Comparison of ENCODE assay signal across 22 cellular contexts in the genomic region with DNA sequence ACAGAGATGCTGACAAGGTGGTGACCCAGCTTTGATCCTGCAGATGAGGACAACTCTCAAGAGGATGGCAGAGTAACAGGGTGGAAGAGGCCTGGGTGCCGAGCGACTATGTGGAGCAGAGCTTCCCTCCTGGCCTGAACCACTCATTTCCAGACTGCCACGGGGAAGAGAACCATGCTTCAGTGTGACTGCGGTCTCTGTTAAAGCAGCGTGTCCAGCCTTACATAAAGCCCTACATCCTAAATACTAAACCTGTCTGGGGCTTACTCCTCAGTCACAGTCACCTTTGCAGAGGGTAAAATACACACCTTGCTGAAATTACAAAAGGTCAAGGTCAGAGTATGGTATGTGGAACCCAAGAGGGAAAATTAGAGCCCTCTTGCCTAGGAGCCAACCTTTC.
A peak's percentile ranks its signal among the peaks of the same experiment; 100 is the strongest.
DNase-seq lines count a peak whose midpoint lies in the region; FAIRE-seq and TF ChIP-seq lines count a peak whose summit lies in the region.
"Had no signal": no experiment of that assay in that cellular context is flagged by ENCODE, and none has a peak within 500 bp of the region (broad histone marks: within the 10 kb centered on the region; RNA-seq: fewer than 3 reads in every experiment).

No MANE protein-coding gene starts in this region.

- H3K4me1 ChIP-seq in H1 (replicated peaks in 1 of 4; ENCODE audit: control insufficient read depth in 3 of 4, insufficient read depth in 4 of 4, low read length in 3 of 4) (peaks cover 0 to 9% (median 3%) of the 10 kb centered on the region in 4 experiments; a peak in 3 of 7 replicates), neuronal stem cell (ENCODE audit: control insufficient read depth in 2 of 2, insufficient read depth in 1 of 2, low read depth in 1 of 2, low read length in 2 of 2) (peaks cover 15 to 16% of the 10 kb centered on the region in 2 donors)
- H3K4me1 ChIP-seq: A549; BLaER1 treated with 17β-estradiol and CSF1 and Interleukin-3, amounts not matched to agents 10 nM and 100 nM; Caco-2 had no signal

- POLR2A ChIA-PET in activated CD4-positive, alpha-beta T cell treated with anti-CD3 and anti-CD28 coated beads, Interleukin-2, amount 10 ng/mL, durations not matched to agents 7 days and 5 days (lab: Charles Lee) = no interaction called here
- POLR2A ChIA-PET in H1 (lab: Charles Lee; ENCODE audit: partially characterized antibody) = interaction anchor here (0.6 kb wide), 1 partner anchor 237 kb away, joined by 3 read pairs; no protein-coding TSS in a partner anchor

- no peak overlapping the region for H3K23ac ChIP-seq in H1 (ENCODE audit: insufficient read length)
- no peak overlapping the region for H3K23ac ChIP-seq in neuronal stem cell (ENCODE audit: low read depth, low read length, poor library complexity)

- peaks cover 9% of the 10 kb centered on the region for H3K4me1 Mint-ChIP-seq in activated CD4-positive, alpha-beta T cell treated with anti-CD3 and anti-CD28 coated beads, Interleukin-2, amount 10 ng/mL, durations not matched to agents 7 days and 5 days
- H3K4me1 Mint-ChIP-seq: B cell had no signal

- H3K4ac ChIP-seq in H1 (replicated peaks; ENCODE audit: insufficient read length, low read depth, low read length) (no peak overlapping the region), neuronal stem cell (ENCODE audit: low read length) (no peak overlapping the region)

- peaks cover 2% of the 10 kb centered on the region; the same call in 1 of the 2 replicates for H3K23me2 ChIP-seq in H1 (ENCODE audit: low read depth, low read length)

- no peak for DNase-seq in activated CD4-positive, alpha-beta T cell treated with anti-CD3 and anti-CD28 coated beads, Interleukin-2, amount 10 ng/mL, durations not matched to agents 7 days and 5 days
- no peak for DNase-seq in activated CD4-positive, alpha-beta T cell treated with anti-CD3 and anti-CD28 coated beads, Interleukin-2, amount 50 U/mL, for 4 hours
- no peak for DNase-seq in H1 (ENCODE audit: low read depth in 1 of 2, low spot score in 2 of 2)
- no peak for DNase-seq in neuronal stem cell (ENCODE audit: low spot score)
- no peak for DNase-seq in SHP77 (lab: John Stamatoyannopoulos, UW)
- no peak for DNase-seq in stimulated activated CD4-positive, alpha-beta T cell treated with anti-CD3 and anti-CD28 coated beads, Interleukin-2, amount 100 ng/mL, for 48 hours
- DNase-seq in lower leg skin (ENCODE audit: low spot score in 2 of 2) = no peak
- DNase-seq: AML-193; Caco-2; Calu3; CD4-positive, alpha-beta T cell; CD8-positive, alpha-beta T cell; DMS79 treated with DMSO at 0.1 percent for 48 hours; GF-D8 had no signal

- H3K79me2 ChIP-seq in H1 (ENCODE audit: control insufficient read depth in 1 of 2, insufficient read depth in 2 of 2, low read length in 2 of 2) = no peaks in the 10 kb centered on the region

- H3K27me3 Mint-ChIP-seq in activated CD4-positive, alpha-beta T cell treated with anti-CD3 and anti-CD28 coated beads, Interleukin-2, amount 10 ng/mL, durations not matched to agents 7 days and 5 days = no peaks in the 10 kb centered on the region
- H3K27me3 Mint-ChIP-seq: CD4-positive, alpha-beta T cell had no signal

- no peaks in the 10 kb centered on the region for H3K36me3 ChIP-seq in H1 (ENCODE audit: control insufficient read depth in 2 of 4, insufficient read depth in 4 of 4, low read length in 3 of 4)
- H3K36me3 ChIP-seq in neuronal stem cell (replicated peaks in 1 of 2; ENCODE audit: control insufficient read depth in 2 of 2, insufficient read depth in 2 of 2, low read length in 2 of 2) = no peaks in the 10 kb centered on the region
- H3K36me3 ChIP-seq: BLaER1 treated with 17β-estradiol and CSF1 and Interleukin-3, amounts not matched to agents 10 nM and 100 nM had no signal

- H3K4me2 ChIP-seq in H1 (ENCODE audit: insufficient read depth in 1 of 2, low read depth in 2 of 2, low read length in 2 of 2) = no peak overlapping the region
- no peak overlapping the region for H3K4me2 ChIP-seq in neuronal stem cell (ENCODE audit: insufficient read depth, low read length, poor library complexity, severe bottlenecking)
- H3K4me2 ChIP-seq: A549; BLaER1 treated with 17β-estradiol and CSF1 and Interleukin-3, amounts not matched to agents 10 nM and 100 nM had no signal

- H3K79me1 ChIP-seq in H1 (ENCODE audit: low read depth, low read length) = no peaks in the 10 kb centered on the region
- no peaks in the 10 kb centered on the region for H3K79me1 ChIP-seq in neuronal stem cell (ENCODE audit: low read depth, low read length)

- H3K27ac ChIP-seq in H1 (ENCODE audit: low read depth, low read length) (no peak overlapping the region), neuronal stem cell (replicated peaks; ENCODE audit: low read length) (no peak overlapping the region)
- H3K27ac ChIP-seq: 22Rv1; A549; BLaER1 treated with 17β-estradiol and CSF1 and Interleukin-3, amounts not matched to agents 10 nM and 100 nM; C4-2B had no signal

- intact Hi-C loops in lower leg skin (cut with DNase I; ENCODE audit: low total_unique reads) = no loop called here

- H3K36me3 Mint-ChIP-seq in activated CD4-positive, alpha-beta T cell treated with anti-CD3 and anti-CD28 coated beads, Interleukin-2, amount 10 ng/mL, durations not matched to agents 7 days and 5 days (ENCODE audit: low read depth) = peaks cover 1% of the 10 kb centered on the region
- H3K36me3 Mint-ChIP-seq: CD8-positive, alpha-beta T cell had no signal

- no peak overlapping the region for H4K8ac ChIP-seq in H1 (ENCODE audit: extremely low read depth, insufficient read depth, low read length)
- no peak overlapping the region for H4K8ac ChIP-seq in neuronal stem cell (ENCODE audit: low read depth, low read length)

- no peak overlapping the region for H3K14ac ChIP-seq in H1 (ENCODE audit: insufficient read length)
- no peak overlapping the region for H3K14ac ChIP-seq in neuronal stem cell (ENCODE audit: low read length)

- H3K9ac ChIP-seq in H1 (replicated peaks in 1 of 4; ENCODE audit: extremely low read depth in 1 of 4, low read depth in 3 of 4, low read length in 3 of 4) (no peak overlapping the region), neuronal stem cell (ENCODE audit: low read depth, low read length, poor library complexity) (no peak overlapping the region)
- H3K9ac ChIP-seq: BLaER1 treated with 17β-estradiol and CSF1 and Interleukin-3, amounts not matched to agents 10 nM and 100 nM had no signal

- H3K9me3 ChIP-seq in H1 (ENCODE audit: insufficient read depth in 2 of 2, low read depth in 1 of 2, low read length in 1 of 2) (no peaks in the 10 kb centered on the region), neuronal stem cell (replicated peaks in 1 of 2; ENCODE audit: control insufficient read depth in 2 of 2, insufficient read depth in 1 of 2, low read depth in 1 of 2, low read length in 2 of 2) (no peaks in the 10 kb centered on the region)
- H3K9me3 ChIP-seq: A549; BLaER1 treated with 17β-estradiol and CSF1 and Interleukin-3, amounts not matched to agents 10 nM and 100 nM; Caco-2 had no signal

- H2BK5ac ChIP-seq in H1 (ENCODE audit: low read depth, low read length) = no peak overlapping the region
- no peak overlapping the region for H2BK5ac ChIP-seq in neuronal stem cell (ENCODE audit: low read length)

- no peaks in the 10 kb centered on the region for H4K20me1 ChIP-seq in H1 (replicated peaks in 1 of 2; ENCODE audit: control insufficient read depth in 1 of 2, insufficient read depth in 2 of 2, low read length in 2 of 2)
- H4K20me1 ChIP-seq: BLaER1 treated with 17β-estradiol and CSF1 and Interleukin-3, amounts not matched to agents 10 nM and 100 nM had no signal

- H2BK20ac ChIP-seq in H1 (ENCODE audit: low read length) = 0 out of 2 replicates have a peak overlapping the region, but pooled peaks have one; percentile 35

- H3K27me3 ChIP-seq in H1 (replicated peaks in 1 of 4; ENCODE audit: control insufficient read depth in 3 of 4, extremely low read depth in 1 of 4, insufficient read depth in 3 of 4, low read length in 3 of 4) = no peaks in the 10 kb centered on the region; a peak in 1 of 7 replicates
- H3K27me3 ChIP-seq in neuronal stem cell (ENCODE audit: control insufficient read depth in 3 of 3, insufficient read depth in 3 of 3, low read depth in 1 of 3, low read length in 3 of 3) = no peaks in the 10 kb centered on the region
- H3K27me3 ChIP-seq: BLaER1 treated with 17β-estradiol and CSF1 and Interleukin-3, amounts not matched to agents 10 nM and 100 nM had no signal

- no peak for TF ChIP-seq CTCF in H1 (IDR thresholded peaks at IDR 0.05; ENCODE audit: control extremely low read depth in 1 of 3, insufficient read depth in 1 of 3, low read depth in 1 of 3, low read length in 3 of 3)
- TF ChIP-seq CTCF in lower leg skin (IDR thresholded peaks at IDR 0.05) = no peak

- no peak for TF ChIP-seq RAD21 in H1 (IDR thresholded peaks at IDR 0.05 in 1 of 2, conservative IDR thresholded peaks at IDR 0.05 in 1 of 2; ENCODE audit: low read depth in 2 of 2, low read length in 2 of 2)

- H2BK12ac ChIP-seq in H1 (ENCODE audit: low read depth, low read length) (no peak overlapping the region), neuronal stem cell (ENCODE audit: low read length) (no peak overlapping the region)

- H2BK120ac ChIP-seq in H1 (replicated peaks; ENCODE audit: low read depth, low read length) (no peak overlapping the region), neuronal stem cell (ENCODE audit: low read depth, low read length) (no peak overlapping the region)

- 87% methylated on average over 5 of the region's 5 CpGs; no CpG with 5 or more reads in 1 of the 2 experiments for WGBS in H1 (ENCODE audit: extremely low coverage in 1 of 2, insufficient coverage in 1 of 2, insufficient read length in 1 of 2, insufficient replicate concordance in 2 of 2, low coverage in 1 of 2, low lambda C conversion rate in 2 of 2, missing lambda C conversion rate in 1 of 2), 2 experiments
- no CpG with 5 or more reads among the region's 5 CpGs for WGBS in neuronal stem cell (ENCODE audit: extremely low coverage in 2 of 2, insufficient read length in 2 of 2, insufficient replicate concordance in 1 of 2), 2 donors
- 89 to 100% methylated on average over 5 of the region's 5 CpGs for WGBS in lower leg skin, 2 donors

- no peak for TF ChIP-seq POLR2A in H1 (IDR thresholded peaks at IDR 0.05; ENCODE audit: control extremely low read depth in 1 of 2, low read depth in 2 of 2, low read length in 2 of 2)
- TF ChIP-seq POLR2A in lower leg skin (IDR thresholded peaks at IDR 0.05) = no peak

- 0 out of 2 replicates have a peak overlapping the region, but pooled peaks have one; percentile 54 for H2BK15ac ChIP-seq in H1 (ENCODE audit: low read length)
- peak overlapping the region; percentile 7 for H2BK15ac ChIP-seq in neuronal stem cell (ENCODE audit: low read length)

- no peak overlapping the region for H3K4me3 Mint-ChIP-seq in activated CD4-positive, alpha-beta T cell treated with anti-CD3 and anti-CD28 coated beads, Interleukin-2, amount 10 ng/mL, durations not matched to agents 7 days and 5 days
- H3K4me3 Mint-ChIP-seq: B cell; CD4-positive, alpha-beta T cell; CD8-positive, alpha-beta T cell had no signal

- CTCF ChIA-PET in activated CD4-positive, alpha-beta T cell treated with anti-CD3 and anti-CD28 coated beads, Interleukin-2, amount 10 ng/mL, durations not matched to agents 7 days and 5 days (lab: Charles Lee) = no interaction called here
- CTCF ChIA-PET in H1 (lab: Charles Lee; ENCODE audit: partially characterized antibody) = interaction anchor here (1.4 to 3.7 kb wide), 2 partner anchors 28 to 32 kb away, joined by 5 to 12 read pairs; no protein-coding TSS in a partner anchor

- H2AK5ac ChIP-seq in H1 (ENCODE audit: low read depth, low read length) = 0 out of 2 replicates have a peak overlapping the region, but pooled peaks have one; percentile 67
- no peak overlapping the region for H2AK5ac ChIP-seq in neuronal stem cell (ENCODE audit: low read depth, low read length)

- H3K27ac Mint-ChIP-seq in activated CD4-positive, alpha-beta T cell treated with anti-CD3 and anti-CD28 coated beads, Interleukin-2, amount 10 ng/mL, durations not matched to agents 7 days and 5 days = peak overlapping the region; percentile 13
- H3K27ac Mint-ChIP-seq: B cell; CD4-positive, alpha-beta T cell; CD8-positive, alpha-beta T cell had no signal

- no peak overlapping the region for H4K91ac ChIP-seq in H1 (replicated peaks; ENCODE audit: insufficient read length, low read length)
- no peak overlapping the region for H4K91ac ChIP-seq in neuronal stem cell (ENCODE audit: low read depth, low read length, poor library complexity)

- no peak overlapping the region for H3K56ac ChIP-seq in H1 (replicated peaks; ENCODE audit: insufficient read length, low read depth, low read length)

- H3K9me3 Mint-ChIP-seq in activated CD4-positive, alpha-beta T cell treated with anti-CD3 and anti-CD28 coated beads, Interleukin-2, amount 10 ng/mL, durations not matched to agents 7 days and 5 days = peaks cover 7% of the 10 kb centered on the region
- H3K9me3 Mint-ChIP-seq: CD4-positive, alpha-beta T cell; CD8-positive, alpha-beta T cell had no signal

- no peak overlapping the region for H4K5ac ChIP-seq in H1 (ENCODE audit: insufficient read length, low read depth, low read length)

- H3K4me3 ChIP-seq in H1 (ENCODE audit: extremely low read depth in 1 of 4, insufficient read depth in 2 of 4, low read depth in 3 of 4, low read length in 4 of 4) = no peak overlapping the region
- no peak overlapping the region for H3K4me3 ChIP-seq in neuronal stem cell (ENCODE audit: low read length in 2 of 2)
- no peak overlapping the region for H3K4me3 ChIP-seq in lower leg skin (ENCODE audit: low read depth, poor library complexity, severe bottlenecking)
- H3K4me3 ChIP-seq: A549; BLaER1 treated with 17β-estradiol and CSF1 and Interleukin-3, amounts not matched to agents 10 nM and 100 nM had no signal

- FAIRE-seq in H1 (lab: Jason Lieb, UNC) = no peak
- FAIRE-seq: A549, G401.6, GM12891, GM19239 had no signal

- no peak for TF ChIP-seq EP300 in H1 (IDR thresholded peaks at IDR 0.05; ENCODE audit: borderline replicate concordance in 1 of 2, low read depth in 2 of 2, low read length in 2 of 2)

- no peak overlapping the region for H3K18ac ChIP-seq in H1 (ENCODE audit: extremely low read depth, low read length)
- H3K18ac ChIP-seq in neuronal stem cell (ENCODE audit: low read length) = no peak overlapping the region

- H2AFZ ChIP-seq in H1 (ENCODE audit: low read length) (no peak overlapping the region), neuronal stem cell (ENCODE audit: low read length) (no peak overlapping the region)
